20 cellular contexts compared by ENCODE assay signal in genomic region chr1:233796146-233796798, GRCh38.
DNase-seq lines count a peak whose midpoint lies in the region; ATAC-seq and TF ChIP-seq lines count a peak whose summit lies in the region.
"Had no signal": no experiment of that assay in that cellular context is flagged by ENCODE, and none has a peak within 500 bp of the region (broad histone marks: within the 10 kb centered on the region; RNA-seq: fewer than 3 reads in every experiment).

No MANE protein-coding gene starts in this region.

- peaks cover under 1% of the 10 kb centered on the region for H3K4me1 Mint-ChIP-seq in progenitor cell of endocrine pancreas (ENCODE audit: low read depth)
- H3K4me1 Mint-ChIP-seq: T-cell had no signal

- peaks cover 2% of the 10 kb centered on the region for H3K36me3 Mint-ChIP-seq in progenitor cell of endocrine pancreas (ENCODE audit: insufficient read depth)
- H3K36me3 Mint-ChIP-seq: T-cell had no signal

- H3K4me3 Mint-ChIP-seq in progenitor cell of endocrine pancreas (ENCODE audit: low read depth) = no peak overlapping the region
- H3K4me3 Mint-ChIP-seq: T-cell had no signal

- TF ChIP-seq CTCF in progenitor cell of endocrine pancreas (IDR thresholded peaks at IDR 0.05; ENCODE audit: unreplicated experiment) = no peak

- H3K9me3 Mint-ChIP-seq in progenitor cell of endocrine pancreas (ENCODE audit: low read depth) = peaks cover 16% of the 10 kb centered on the region

- no peak overlapping the region for H3K27ac Mint-ChIP-seq in progenitor cell of endocrine pancreas
- H3K27ac Mint-ChIP-seq: T-cell had no signal

- peaks cover 8% of the 10 kb centered on the region for H3K27me3 Mint-ChIP-seq in progenitor cell of endocrine pancreas

- ATAC-seq in GM19438 (IDR thresholded peaks at IDR 0.05; ENCODE audit: low read depth, unreplicated experiment) (peak; percentile 80), HG03520 (IDR thresholded peaks at IDR 0.05; ENCODE audit: unreplicated experiment) (peak; percentile 55)
- ATAC-seq: HCT116, HepG2, Right ventricle myocardium inferior, T-cell had no signal

- peak; percentile 12 for DNase-seq in COLO668 (lab: John Stamatoyannopoulos, UW; ENCODE audit: unreplicated experiment)
- DNase-seq in kidney tubule cell (ENCODE audit: low spot score) = peak; percentile 76
- DNase-seq in EL = no peak
- DNase-seq in progenitor cell of endocrine pancreas (ENCODE audit: low spot score, unreplicated experiment) = no peak
- DNase-seq in cortex of kidney (lab: John Stamatoyannopoulos, UW) = no peak
- no peak for DNase-seq in activated CD4-positive, alpha-beta T cell treated with anti-CD3 and anti-CD28 coated beads, Interleukin-2, amount 50 U/mL, for 4 hours
- DNase-seq: 8988T, COR-L47, DMS53, MM.1S, NCI-H1105, NCI-H1694 treated with DMSO at 0.1 percent for 48 hours, NCI-H446, NCI-H748 treated with DMSO at 0.1 percent for 48 hours, T-cell had no signal

Comparison
In these comparisons a context has a peak if more than half of its experiments do, and no peak if none do; other contexts are left out.
1. DNase-seq: peak in COLO668 (single experiment) and kidney tubule cell (single experiment); none in EL (single experiment), progenitor cell of endocrine pancreas (single experiment), cortex of kidney (single experiment) and activated CD4-positive, alpha-beta T cell treated with anti-CD3 and anti-CD28 coated beads, Interleukin-2, amount 50 U/mL, for 4 hours (0 of 2).